8 cellular contexts compared by ENCODE assay signal in the genomic region with DNA sequence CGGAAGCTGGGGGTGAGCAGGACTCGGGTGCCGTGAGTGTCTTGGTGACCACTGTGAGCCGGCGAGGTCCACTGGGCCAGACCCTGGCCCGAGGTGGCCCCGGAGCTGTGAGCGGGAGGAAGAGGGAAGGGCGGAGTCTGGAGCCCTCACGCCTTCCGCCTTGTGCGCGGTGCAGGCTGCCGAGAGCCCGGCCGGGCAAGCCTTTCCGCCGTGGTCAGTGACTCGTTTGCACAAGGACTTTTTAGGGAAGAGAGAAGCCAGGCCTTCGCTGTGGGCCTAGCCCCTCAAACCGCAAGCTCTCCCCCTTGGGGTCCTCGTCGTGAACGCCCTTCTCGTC. TPM values are rescaled to one million over a fixed set of nuclear protein-coding genes. Genes with fewer than 3 reads are reported as not detected.
DNase-seq lines count a peak whose midpoint lies in the region; ATAC-seq and TF ChIP-seq lines count a peak whose summit lies in the region.

No MANE protein-coding gene starts in this region.

- H3K4me2 ChIP-seq in IMR-90 (ENCODE audit: low read depth, low read length), result peak overlapping the region; percentile 64

- ATAC-seq in GM19035 (IDR thresholded peaks at IDR 0.05; ENCODE audit: unreplicated experiment) (peak; percentile 49), IMR-90 (ENCODE audit: low read depth) (peak; percentile 41), GM18520 (IDR thresholded peaks at IDR 0.05; ENCODE audit: unreplicated experiment) (no peak), HG02840 (IDR thresholded peaks at IDR 0.05; ENCODE audit: low FRiP score, unreplicated experiment) (no peak)

- peak overlapping the region; percentile 68 for H2BK20ac ChIP-seq in IMR-90 (ENCODE audit: low read depth, low read length)

- peak overlapping the region; percentile 45; the same call in 1 of the 3 replicates for H2BK15ac ChIP-seq in IMR-90 (ENCODE audit: low read depth, low read length)

- peak overlapping the region; percentile 24 for H3K4me3 ChIP-seq in IMR-90 (ENCODE audit: insufficient read depth, low read depth, low read length)

- peak overlapping the region; percentile 70 for H2AK9ac ChIP-seq in IMR-90 (replicated peaks; ENCODE audit: low read depth, low read length, poor library complexity)

- H2AK5ac ChIP-seq in IMR-90 (ENCODE audit: low read depth, low read length), result peak overlapping the region; percentile 47

- intact Hi-C loops in CD14-positive monocyte (cut with micrococcal nuclease) (no loop called here), IMR-90 (cut with micrococcal nuclease) (no loop called here), cardiac septum (cut with DNase I) (no loop called here)

- 0 out of 2 replicates have a peak overlapping the region, but pooled peaks have one; percentile 5 for H3K14ac ChIP-seq in IMR-90 (replicated peaks; ENCODE audit: low read depth, low read length)

- 25% methylated on average over 18 of the region's 25 CpGs; no CpG with 5 or more reads in 1 of the 2 experiments for WGBS in IMR-90 (ENCODE audit: extremely low coverage in 2 of 2, insufficient read length in 1 of 2), 2 experiments

- H3K23ac ChIP-seq in IMR-90 (ENCODE audit: low read depth, low read length), result peak overlapping the region; percentile 41; the same call in 1 of the 2 replicates

- dilution Hi-C loops in IMR-90 (cut with HindIII; ENCODE audit: low sequenced_read_pairs, unreplicated experiment), result no loop called here

- peaks cover 8% of the 10 kb centered on the region; the same call in 1 of the 2 replicates for H3K4me1 ChIP-seq in IMR-90 (ENCODE audit: control insufficient read depth, insufficient read depth, low read length)

- H3K27me3 Mint-ChIP-seq in CD14-positive monocyte (ENCODE audit: low read depth in 3 of 3) (peaks cover 25 to 46% (median 26%) of the 10 kb centered on the region in 3 donors), progenitor cell of endocrine pancreas (peaks cover 66% of the 10 kb centered on the region)

- H3K36me3 Mint-ChIP-seq in CD14-positive monocyte, result no peaks in the 10 kb centered on the region
- no peaks in the 10 kb centered on the region for H3K36me3 Mint-ChIP-seq in progenitor cell of endocrine pancreas (ENCODE audit: insufficient read depth)

- no peak overlapping the region for H2BK5ac ChIP-seq in IMR-90 (ENCODE audit: low read depth, low read length, poor library complexity, severe bottlenecking)

- H2AFZ ChIP-seq in IMR-90 (replicated peaks; ENCODE audit: low read length, poor library complexity), result peak overlapping the region; percentile 92

- TF ChIP-seq CTCF in CD14-positive monocyte (IDR thresholded peaks at IDR 0.05) (no peak), IMR-90 (conservative IDR thresholded peaks at IDR 0.05; ENCODE audit: low read depth, low read length) (no peak), progenitor cell of endocrine pancreas (IDR thresholded peaks at IDR 0.05; ENCODE audit: unreplicated experiment) (no peak)

- in situ Hi-C loops in IMR-90 (cut with MboI; ENCODE audit: low sequenced_read_pairs), result loop anchor here (5.0 kb wide), 1 partner anchor 618 kb away; no protein-coding TSS in a partner anchor

- peak overlapping the region; percentile 44; the same call in 1 of the 2 replicates for H3K18ac ChIP-seq in IMR-90 (ENCODE audit: low read depth, low read length)

- H3K27me3 ChIP-seq in IMR-90 (ENCODE audit: control insufficient read depth, insufficient read depth, low read length), result no peaks in the 10 kb centered on the region

- DNase-seq in CD14-positive monocyte (ENCODE audit: low spot score) (no peak), IMR-90 (no peak), cardiac septum (ENCODE audit: low spot score) (peak; percentile 83), progenitor cell of endocrine pancreas (ENCODE audit: low spot score, unreplicated experiment) (no peak)
- peak; percentile 38 for DNase-seq in activated naive CD4-positive, alpha-beta T cell treated with anti-CD3 and anti-CD28 coated beads, Interleukin-2, amount 50 U/mL, for 16 hours

- no TSS peak for BruUV-seq in IMR-90 (replicated peaks; lab: Mats Ljungman, UMichigan)

- no peaks in the 10 kb centered on the region for H3K9me3 ChIP-seq in IMR-90 (ENCODE audit: control insufficient read depth, insufficient read depth, low read length)

- H3K9me3 Mint-ChIP-seq in CD14-positive monocyte, result peaks cover 0 to 6% (median 0%) of the 10 kb centered on the region in 7 donors
- no peaks in the 10 kb centered on the region for H3K9me3 Mint-ChIP-seq in progenitor cell of endocrine pancreas (ENCODE audit: low read depth)

- peak overlapping the region; percentile 85 for H2BK120ac ChIP-seq in IMR-90 (ENCODE audit: low read depth, low read length)

- H3K27ac Mint-ChIP-seq in CD14-positive monocyte (peak overlapping the region in 6 of 7 donors; percentile 71 to 85 (median 80)), progenitor cell of endocrine pancreas (peak overlapping the region; percentile 71)

- H4K91ac ChIP-seq in IMR-90 (ENCODE audit: insufficient read depth, low read depth, low read length), result peak overlapping the region; percentile 82

- peaks cover 12% of the 10 kb centered on the region for H3K4me1 Mint-ChIP-seq in CD14-positive monocyte
- peaks cover 1% of the 10 kb centered on the region for H3K4me1 Mint-ChIP-seq in progenitor cell of endocrine pancreas (ENCODE audit: low read depth)

- H3K79me1 ChIP-seq in IMR-90 (ENCODE audit: low read depth in 1 of 2, low read length in 2 of 2), result no peaks in the 10 kb centered on the region

- H4K5ac ChIP-seq in IMR-90 (ENCODE audit: low read depth, low read length), result peak overlapping the region; percentile 23

- CTCF ChIA-PET in IMR-90 (lab: Yijun Ruan, JAX), result interaction anchor here (0.5 to 2.3 kb wide), 11 partner anchors 9 to 697 kb away, joined by 3 to 11 read pairs (median 3); no protein-coding TSS in a partner anchor

- peak overlapping the region; percentile 65 for H3K4ac ChIP-seq in IMR-90 (ENCODE audit: low read depth, low read length)

- POLR2A ChIA-PET in IMR-90 (lab: Charles Lee; ENCODE audit: unreplicated experiment), result no interaction called here

- no peaks in the 10 kb centered on the region for H3K9me1 ChIP-seq in IMR-90 (ENCODE audit: insufficient read depth, low read length)

- no peaks in the 10 kb centered on the region for H4K20me1 ChIP-seq in IMR-90 (ENCODE audit: insufficient read depth, low read length)

- peak overlapping the region; percentile 89 to 94 for H3K4me3 Mint-ChIP-seq in CD14-positive monocyte
- H3K4me3 Mint-ChIP-seq in progenitor cell of endocrine pancreas (ENCODE audit: low read depth), result peak overlapping the region; percentile 83

- peak overlapping the region; percentile 62 to 85 for H4K8ac ChIP-seq in IMR-90 (ENCODE audit: low read depth in 2 of 2, low read length in 2 of 2)

- H3K9ac ChIP-seq in IMR-90 (ENCODE audit: low read depth, low read length), result peak overlapping the region; percentile 44

- TF ChIP-seq RAD21 in IMR-90 (IDR thresholded peaks at IDR 0.05; ENCODE audit: low read length), result no peak

- no peaks in the 10 kb centered on the region for H3K36me3 ChIP-seq in IMR-90 (ENCODE audit: control insufficient read depth, insufficient read depth, low read length)

- no peak for TF ChIP-seq POLR2A in IMR-90 (IDR thresholded peaks at IDR 0.05; ENCODE audit: low read depth, low read length)

- H3K56ac ChIP-seq in IMR-90 (ENCODE audit: extremely low read depth, insufficient read depth, low read length), result no peak overlapping the region

- peak overlapping the region; percentile 1; the same call in 1 of the 2 replicates for H3K27ac ChIP-seq in IMR-90 (ENCODE audit: insufficient read depth, low read length)

TF ChIP-seq in IMR-90, 13 proteins besides CTCF, POLR2A, EP300 and RAD21:
- no peak for TF ChIP-seq MAFK (IDR thresholded peaks at IDR 0.05; ENCODE audit: low read depth, low read length)
- TF ChIP-seq RFX5 (IDR thresholded peaks at IDR 0.05; ENCODE audit: low read depth, low read length), result no peak
- TF ChIP-seq, protein P1, sequence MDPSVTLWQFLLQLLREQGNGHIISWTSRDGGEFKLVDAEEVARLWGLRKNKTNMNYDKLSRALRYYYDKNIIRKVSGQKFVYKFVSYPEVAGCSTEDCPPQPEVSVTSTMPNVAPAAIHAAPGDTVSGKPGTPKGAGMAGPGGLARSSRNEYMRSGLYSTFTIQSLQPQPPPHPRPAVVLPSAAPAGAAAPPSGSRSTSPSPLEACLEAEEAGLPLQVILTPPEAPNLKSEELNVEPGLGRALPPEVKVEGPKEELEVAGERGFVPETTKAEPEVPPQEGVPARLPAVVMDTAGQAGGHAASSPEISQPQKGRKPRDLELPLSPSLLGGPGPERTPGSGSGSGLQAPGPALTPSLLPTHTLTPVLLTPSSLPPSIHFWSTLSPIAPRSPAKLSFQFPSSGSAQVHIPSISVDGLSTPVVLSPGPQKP (IDR thresholded peaks at IDR 0.05; ENCODE audit: borderline replicate concordance, low read depth, low read length), result no peak
- TF ChIP-seq FOS (IDR thresholded peaks at IDR 0.05; ENCODE audit: low read depth, low read length), result no peak
- no peak for TF ChIP-seq CEBPB (IDR thresholded peaks at IDR 0.05; ENCODE audit: low read depth, low read length)
- TF ChIP-seq, protein P2, sequence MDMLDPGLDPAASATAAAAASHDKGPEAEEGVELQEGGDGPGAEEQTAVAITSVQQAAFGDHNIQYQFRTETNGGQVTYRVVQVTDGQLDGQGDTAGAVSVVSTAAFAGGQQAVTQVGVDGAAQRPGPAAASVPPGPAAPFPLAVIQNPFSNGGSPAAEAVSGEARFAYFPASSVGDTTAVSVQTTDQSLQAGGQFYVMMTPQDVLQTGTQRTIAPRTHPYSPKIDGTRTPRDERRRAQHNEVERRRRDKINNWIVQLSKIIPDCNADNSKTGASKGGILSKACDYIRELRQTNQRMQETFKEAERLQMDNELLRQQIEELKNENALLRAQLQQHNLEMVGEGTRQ (IDR thresholded peaks at IDR 0.05; ENCODE audit: low read depth, low read length), result no peak
- no peak for TF ChIP-seq MAZ (IDR thresholded peaks at IDR 0.05; ENCODE audit: borderline replicate concordance, low read depth, low read length)
- no peak for TF ChIP-seq MXI1 (IDR thresholded peaks at IDR 0.05; ENCODE audit: borderline replicate concordance, low read depth, low read length)
- no peak for TF ChIP-seq NFE2L2 (IDR thresholded peaks at IDR 0.05; ENCODE audit: low read depth, low read length)
- no peak for TF ChIP-seq SMC3 (IDR thresholded peaks at IDR 0.05; ENCODE audit: low read depth, low read length)
- TF ChIP-seq RCOR1 (IDR thresholded peaks at IDR 0.05; ENCODE audit: insufficient replicate concordance, low read length), result no peak

RNA-seq across cellular contexts. Expression of a gene that starts 40.9 kb away (rescaled TPM):
- polyA plus RNA-seq in CD14-positive monocyte (10 to 100 TPM; 33.0 to 33.6 TPM), IMR-90 (2012; rRNA removed) (26.4 and 30.1 TPM in 2 replicates)
- total RNA-seq in IMR-90 (2012; rRNA removed) (21.4 and 31.2 TPM in 2 replicates), cardiac septum (38.1 TPM), progenitor cell of endocrine pancreas (52.0 and 57.6 TPM in 2 replicates)
- polyA plus RNA-seq in IMR-90 (2012; cell fraction: cytosol; rRNA removed), result 9.1 and 20.2 TPM in 2 replicates
- 5.8 and 34.8 TPM in 2 replicates for polyA plus RNA-seq in IMR-90 (2012; cell fraction: nucleus; rRNA removed; ENCODE audit: low replicate concordance)

Comparison
In these comparisons a context has a peak if more than half of its experiments do, and no peak if none do; other contexts are left out.
1. DNase-seq: peak in activated naive CD4-positive, alpha-beta T cell treated with anti-CD3 and anti-CD28 coated beads, Interleukin-2, amount 50 U/mL, for 16 hours (single experiment) and cardiac septum (single experiment); none in CD14-positive monocyte (single experiment), IMR-90 (single experiment) and progenitor cell of endocrine pancreas (single experiment).
2. ATAC-seq: peak in GM19035 (single experiment) and IMR-90 (single experiment); none in GM18520 (single experiment) and HG02840 (single experiment).